In the genomic region with DNA sequence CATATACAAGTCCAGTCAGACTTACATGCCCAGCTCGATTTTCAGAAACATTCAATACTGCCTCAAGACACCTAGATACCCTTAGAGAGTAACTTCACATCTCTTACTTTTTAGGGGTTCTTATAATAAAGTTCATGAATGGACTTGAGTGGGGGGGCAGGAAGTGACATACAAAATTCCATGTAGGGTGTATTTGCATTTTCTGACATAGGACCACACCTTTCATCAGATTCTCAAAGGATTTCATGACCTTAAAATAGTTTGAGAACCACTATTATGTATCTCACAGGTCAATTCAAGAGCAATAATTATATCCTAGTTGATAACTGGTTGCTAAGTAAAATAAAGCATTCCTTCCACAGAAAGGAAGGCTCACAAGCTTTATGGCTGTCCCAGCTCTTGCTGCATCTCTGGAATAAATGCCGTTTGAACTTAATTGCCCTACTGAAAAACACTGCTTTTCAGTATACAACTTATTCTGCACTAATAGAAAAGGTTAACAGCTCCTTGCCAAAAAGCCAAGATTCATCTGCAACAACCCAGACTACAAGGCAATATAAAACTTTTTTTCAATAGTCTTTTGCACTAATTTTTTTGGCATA, we compare ENCODE assay signal across 9 cellular contexts. TPM values are rescaled to one million over a fixed set of nuclear protein-coding genes. Genes with fewer than 3 reads are reported as not detected.
DNase-seq lines count a peak whose midpoint lies in the region; ATAC-seq, FAIRE-seq and TF ChIP-seq lines count a peak whose summit lies in the region.
"Had no signal": no experiment of that assay in that cellular context is flagged by ENCODE, and none has a peak within 500 bp of the region (broad histone marks: within the 10 kb centered on the region; RNA-seq: fewer than 3 reads in every experiment).

No MANE protein-coding gene starts in this region.

- H3K9me3 ChIP-seq in heart left ventricle (no peaks in the 10 kb centered on the region), kidney (ENCODE audit: control insufficient read depth in 1 of 2, low read length in 2 of 2) (no peaks in the 10 kb centered on the region), transverse colon (no peaks in the 10 kb centered on the region)

- H3K27me3 Mint-ChIP-seq in activated T-helper 2 cell treated with anti-CD3 and anti-CD28 coated beads, Interferon-gamma antibody, Interleukin-2, Interleukin-4, amounts not matched to agents 10 μg/mL and 5 μg/mL and 100 μg/mL, durations not matched to agents 14 hours and 24 hours and 36 hours (ENCODE audit: low read depth) = no peaks in the 10 kb centered on the region

- DNase-seq in heart left ventricle (no peak), left ventricle myocardium superior (no peak), kidney (no peak), transverse colon (no peak), hypothalamus (lab: John Stamatoyannopoulos, UW) (no peak), left colon (no peak)
- no peak for DNase-seq in activated T-helper 2 cell treated with anti-CD3 and anti-CD28 coated beads, Interferon-gamma antibody, Interleukin-2, Interleukin-4, amounts not matched to agents 10 μg/mL and 5 μg/mL and 100 μg/mL, durations not matched to agents 14 hours and 24 hours and 36 hours (ENCODE audit: low spot score)
- DNase-seq: NCI-H1105 treated with DMSO at 0.1 percent for 48 hours had no signal

- H3K36me3 ChIP-seq in heart left ventricle (peaks cover 0 to under 1% (median 0%) of the 10 kb centered on the region in 9 donors), kidney (ENCODE audit: control insufficient read depth in 1 of 2, insufficient read depth in 2 of 2, low read length in 2 of 2) (no peaks in the 10 kb centered on the region), transverse colon (no peaks in the 10 kb centered on the region)

- no peaks in the 10 kb centered on the region for H3K9me3 Mint-ChIP-seq in activated T-helper 2 cell treated with anti-CD3 and anti-CD28 coated beads, Interferon-gamma antibody, Interleukin-2, Interleukin-4, amounts not matched to agents 10 μg/mL and 5 μg/mL and 100 μg/mL, durations not matched to agents 14 hours and 24 hours and 36 hours

- H3K4me3 ChIP-seq in heart left ventricle = peak overlapping the region; percentile 47 to 93 (median 86)
- H3K4me3 ChIP-seq in kidney (ENCODE audit: low read length in 2 of 2) = peak overlapping the region; percentile 71 to 97
- H3K4me3 ChIP-seq in transverse colon = peak overlapping the region in 2 of 4 donors; percentile 74 to 96

- H3K27ac Mint-ChIP-seq in activated T-helper 2 cell treated with anti-CD3 and anti-CD28 coated beads, Interferon-gamma antibody, Interleukin-2, Interleukin-4, amounts not matched to agents 10 μg/mL and 5 μg/mL and 100 μg/mL, durations not matched to agents 14 hours and 24 hours and 36 hours = peak overlapping the region; percentile 63

- TF ChIP-seq CTCF in heart left ventricle (IDR thresholded peaks at IDR 0.05) (no peak), kidney (IDR thresholded peaks at IDR 0.05; ENCODE audit: borderline replicate concordance, extremely low read depth, insufficient read depth) (no peak), transverse colon (IDR thresholded peaks at IDR 0.05) (no peak)

- TF ChIP-seq POLR2A in heart left ventricle (IDR thresholded peaks at IDR 0.05) (no peak), transverse colon (IDR thresholded peaks at IDR 0.05) (no peak)

- peaks cover 34% of the 10 kb centered on the region for H3K36me3 Mint-ChIP-seq in activated T-helper 2 cell treated with anti-CD3 and anti-CD28 coated beads, Interferon-gamma antibody, Interleukin-2, Interleukin-4, amounts not matched to agents 10 μg/mL and 5 μg/mL and 100 μg/mL, durations not matched to agents 14 hours and 24 hours and 36 hours (ENCODE audit: low read depth)

- ATAC-seq in heart left ventricle (no peak), left ventricle myocardium superior (no peak), GM21390 (IDR thresholded peaks at IDR 0.05; ENCODE audit: unreplicated experiment) (no peak), left colon (no peak)

- TF ChIP-seq EP300 in transverse colon (IDR thresholded peaks at IDR 0.05; ENCODE audit: low read depth) = no peak

- in situ Hi-C loops in transverse colon (cut with MboI; ENCODE audit: low pct_ligation_motif_present in 1 of 4, low pct_unique_long_range_greater_than_20kb in 1 of 4, low sequenced_read_pairs in 3 of 4) = loop anchor here in 1 of 4 donors (10.0 kb wide), 1 partner anchor 70 kb away; the partner anchor contains the start of genes ECD and FAM149B1

- WGBS in heart left ventricle, 4 donors = 17 to 33% (median 25%) methylated on average over 2 of the region's 2 CpGs
- WGBS in transverse colon (ENCODE audit: low coverage in 1 of 2), 2 donors = 38 to 47% methylated on average over 2 of the region's 2 CpGs

- H3K4me1 ChIP-seq in heart left ventricle (peaks cover 0 to 56% (median 25%) of the 10 kb centered on the region in 12 donors), kidney (ENCODE audit: control insufficient read depth in 1 of 2, insufficient read depth in 1 of 2, low read depth in 1 of 2, low read length in 2 of 2) (peaks cover 0 to 4% of the 10 kb centered on the region in 2 donors), transverse colon (peaks cover 6 to 18% (median 10%) of the 10 kb centered on the region in 4 donors)

- H3K9ac ChIP-seq in kidney (ENCODE audit: low read length in 2 of 2) = no peak overlapping the region

- H3K27ac ChIP-seq in heart left ventricle (peak overlapping the region in 11 of 12 donors; percentile 90 to 99 (median 97)), kidney (ENCODE audit: low read depth in 2 of 2, low read length in 2 of 2) (no peak overlapping the region), transverse colon (peak overlapping the region; percentile 90 to 98 (median 96))

- H3K4me3 Mint-ChIP-seq in activated T-helper 2 cell treated with anti-CD3 and anti-CD28 coated beads, Interferon-gamma antibody, Interleukin-2, Interleukin-4, amounts not matched to agents 10 μg/mL and 5 μg/mL and 100 μg/mL, durations not matched to agents 14 hours and 24 hours and 36 hours (ENCODE audit: low read depth) = peak overlapping the region; percentile 89

- H3K27me3 ChIP-seq in heart left ventricle = no peaks in the 10 kb centered on the region
- H3K27me3 ChIP-seq in transverse colon = no peaks in the 10 kb centered on the region

- FAIRE-seq in kidney (lab: Jason Lieb, UNC) = no peak

- intact Hi-C loops in heart left ventricle (cut with DNase I) = loop anchor here in 3 of 10 donors (10.0 kb wide), 2 partner anchors 70 to 740 kb away; partner anchors contain the start of genes ECD (in 2 of the 3), FAM149B1 (in 2 of the 3) and DNAJB12 (in 1 of the 3)
- intact Hi-C loops in left ventricle myocardium superior (cut with micrococcal nuclease) = no loop called here
- intact Hi-C loops in activated T-helper 2 cell treated with anti-CD3 and anti-CD28 coated beads, Interferon-gamma antibody, Interleukin-2, Interleukin-4, amounts not matched to agents 10 μg/mL and 5 μg/mL and 100 μg/mL, durations not matched to agents 14 hours and 24 hours and 36 hours (cut with micrococcal nuclease) = no loop called here
- intact Hi-C loops in kidney (cut with DNase I) = no loop called here
- intact Hi-C loops in transverse colon (cut with DNase I; ENCODE audit: low total_unique reads) = no loop called here
- intact Hi-C loops in left colon (cut with DNase I, micrococcal nuclease) = no loop called here

- peaks cover 35% of the 10 kb centered on the region for H3K4me1 Mint-ChIP-seq in activated T-helper 2 cell treated with anti-CD3 and anti-CD28 coated beads, Interferon-gamma antibody, Interleukin-2, Interleukin-4, amounts not matched to agents 10 μg/mL and 5 μg/mL and 100 μg/mL, durations not matched to agents 14 hours and 24 hours and 36 hours (ENCODE audit: low read depth)

RNA-seq across cellular contexts. Expression of gene P4HA1, which starts 2.3 kb away (rescaled TPM):
- total RNA-seq in heart left ventricle (10 to 100 TPM; 44.5 to 71.7 (median 54.2) TPM), left ventricle myocardium superior (75.0 TPM), kidney (25.3 TPM), transverse colon (10 to 100 TPM; 10.5 to 28.6 (median 14.4) TPM), left colon (10 to 100 TPM; 14.1 to 33.3 TPM)
- polyA plus RNA-seq in heart left ventricle (10 to 100 TPM; 18.0 to 33.6 TPM), kidney (ENCODE audit: insufficient read depth, low read depth, low replicate concordance) (15.7 TPM)
- total RNA-seq in activated T-helper 2 cell treated with anti-CD3 and anti-CD28 coated beads, Interferon-gamma antibody, Interleukin-2, Interleukin-4, amounts not matched to agents 10 μg/mL and 5 μg/mL and 100 μg/mL, durations not matched to agents 14 hours and 24 hours and 36 hours = 71.9 and 72.8 TPM in 2 replicates

RNA-seq across cellular contexts. Expression of gene NUDT13, which starts 15.9 kb away (rescaled TPM):
- 1 to 10 TPM; 2.1 to 5.7 (median 3.2) TPM for total RNA-seq in heart left ventricle
- polyA plus RNA-seq in heart left ventricle = 1 to 10 TPM; 1.8 to 5.8 TPM
- 4.5 TPM for total RNA-seq in left ventricle myocardium superior
- 0.76 and 1.0 TPM in 2 replicates for total RNA-seq in activated T-helper 2 cell treated with anti-CD3 and anti-CD28 coated beads, Interferon-gamma antibody, Interleukin-2, Interleukin-4, amounts not matched to agents 10 μg/mL and 5 μg/mL and 100 μg/mL, durations not matched to agents 14 hours and 24 hours and 36 hours
- 3.3 TPM for total RNA-seq in kidney
- 3.7 TPM for polyA plus RNA-seq in kidney (ENCODE audit: insufficient read depth, low read depth, low replicate concordance)
- 10 to 100 TPM in 1 of 4 donors, 1 to 10 TPM in 2, under 1 TPM in 1; 1.00 to 25.1 (median 4.6) TPM for total RNA-seq in transverse colon
- 1 to 10 TPM; 3.3 to 3.8 TPM for total RNA-seq in left colon

Comparison
In these comparisons a context has a peak if more than half of its experiments do, and no peak if none do; other contexts are left out.
1. H3K27ac ChIP-seq: peak in heart left ventricle (11 of 12) and transverse colon (4 of 4); none in kidney (0 of 2).